ENCODE assay signal across 15 cellular contexts in genomic region chr1:19367584-19368041, GRCh38. TPM values are rescaled to one million over a fixed set of nuclear protein-coding genes. Genes with fewer than 3 reads are reported as not detected.
DNase-seq lines count a peak whose midpoint lies in the region; ATAC-seq and TF ChIP-seq lines count a peak whose summit lies in the region.
"Had no signal": no experiment of that assay in that cellular context is flagged by ENCODE, and none has a peak within 500 bp of the region (broad histone marks: within the 10 kb centered on the region; RNA-seq: fewer than 3 reads in every experiment).

No MANE protein-coding gene starts in this region.

- POLR2A ChIA-PET in activated CD8-positive, alpha-beta T cell treated with anti-CD3 and anti-CD28 coated beads for 36 hours (lab: Charles Lee): interaction anchor here (0.9 kb wide), 1 partner anchor 9 kb away, joined by 3 read pairs; no protein-coding TSS in a partner anchor

- H3K4me2 ChIP-seq in mammary epithelial cell (ENCODE audit: insufficient read depth, low read depth, low read length): peak overlapping the region; percentile 59

- no peaks in the 10 kb centered on the region for H3K27me3 Mint-ChIP-seq in activated CD8-positive, alpha-beta T cell treated with anti-CD3 and anti-CD28 coated beads for 36 hours
- H3K27me3 Mint-ChIP-seq: activated naive CD8-positive, alpha-beta T cell treated with anti-CD3 and anti-CD28 coated beads, Interleukin-2, amount 10 ng/mL, durations not matched to agents 7 days and 5 days had no signal

- peaks cover 3% of the 10 kb centered on the region for H3K36me3 Mint-ChIP-seq in activated CD8-positive, alpha-beta T cell treated with anti-CD3 and anti-CD28 coated beads for 36 hours (ENCODE audit: low read depth)

- no peak overlapping the region for H3K27ac Mint-ChIP-seq in activated CD8-positive, alpha-beta T cell treated with anti-CD3 and anti-CD28 coated beads for 36 hours
- H3K27ac Mint-ChIP-seq: activated naive CD8-positive, alpha-beta T cell treated with anti-CD3 and anti-CD28 coated beads, Interleukin-2, amount 10 ng/mL, durations not matched to agents 7 days and 5 days had no signal

- H3K4me3 ChIP-seq in mammary epithelial cell (replicated peaks in 1 of 3; ENCODE audit: insufficient read depth in 1 of 3, low read depth in 2 of 3, low read length in 3 of 3): peak overlapping the region in 1 of 3 experiments; percentile 9
- H3K4me3 ChIP-seq in testis: no peak overlapping the region
- H3K4me3 ChIP-seq: right atrium auricular region had no signal

- H3K27me3 ChIP-seq in mammary epithelial cell (ENCODE audit: insufficient read depth, low read length) (no peaks in the 10 kb centered on the region), layer of hippocampus (ENCODE audit: control insufficient read depth, insufficient read depth, low read length) (no peaks in the 10 kb centered on the region), testis (no peaks in the 10 kb centered on the region)
- H3K27me3 ChIP-seq: right atrium auricular region had no signal

- in situ Hi-C loops in mammary epithelial cell (cut with MboI; ENCODE audit: low sequenced_read_pairs in 2 of 2): loop anchor here in 1 of 2 donors (10.0 kb wide), 2 partner anchors 217 to 277 kb away; partner anchors contain the start of gene NBL1

- H3K4me3 Mint-ChIP-seq in activated CD8-positive, alpha-beta T cell treated with anti-CD3 and anti-CD28 coated beads for 36 hours: no peak overlapping the region
- H3K4me3 Mint-ChIP-seq: activated naive CD8-positive, alpha-beta T cell treated with anti-CD3 and anti-CD28 coated beads, Interleukin-2, amount 10 ng/mL, durations not matched to agents 7 days and 5 days had no signal

- no peaks in the 10 kb centered on the region for H3K9me3 ChIP-seq in mammary epithelial cell (replicated peaks; ENCODE audit: insufficient read depth, low read length)
- H3K9me3 ChIP-seq in testis: no peaks in the 10 kb centered on the region
- H3K9me3 ChIP-seq: right atrium auricular region had no signal

- peaks cover 68% of the 10 kb centered on the region for H3K79me2 ChIP-seq in mammary epithelial cell (ENCODE audit: insufficient read depth, low read length)

- no peak for ATAC-seq in activated CD8-positive, alpha-beta T cell treated with anti-CD3 and anti-CD28 coated beads for 36 hours
- ATAC-seq in GM21423 (IDR thresholded peaks at IDR 0.05; ENCODE audit: unreplicated experiment): no peak

- intact Hi-C loops in mammary epithelial cell (cut with micrococcal nuclease) (loop anchor here (10.0 kb wide), 1 partner anchor 277 kb away; the partner anchor contains the start of gene NBL1), testis (cut with DNase I; ENCODE audit: low total_unique reads) (no loop called here)
- intact Hi-C loops in activated CD8-positive, alpha-beta T cell treated with anti-CD3 and anti-CD28 coated beads for 36 hours (cut with micrococcal nuclease): no loop called here

- H3K9ac ChIP-seq in mammary epithelial cell (ENCODE audit: insufficient read depth, low read length): no peak overlapping the region

- H3K9me3 Mint-ChIP-seq in activated CD8-positive, alpha-beta T cell treated with anti-CD3 and anti-CD28 coated beads for 36 hours: no peaks in the 10 kb centered on the region
- H3K9me3 Mint-ChIP-seq: activated naive CD8-positive, alpha-beta T cell treated with anti-CD3 and anti-CD28 coated beads, Interleukin-2, amount 10 ng/mL, durations not matched to agents 7 days and 5 days had no signal

- CTCF ChIA-PET in mammary epithelial cell (lab: Charles Lee; ENCODE audit: low non-redundant PET): interaction anchor here (0.6 kb wide), 1 partner anchor 277 kb away, joined by 3 read pairs; no protein-coding TSS in a partner anchor
- CTCF ChIA-PET in activated CD8-positive, alpha-beta T cell treated with anti-CD3 and anti-CD28 coated beads for 36 hours (lab: Charles Lee): interaction anchor here (0.9 to 2.0 kb wide), 3 partner anchors 14 to 214 kb away, joined by 3 to 5 read pairs (median 3); no protein-coding TSS in a partner anchor

- BruUV-seq in mammary epithelial cell (replicated peaks; lab: Mats Ljungman, UMichigan): no TSS peak

- under 1% methylated on average over 13 of the region's 13 CpGs for WGBS in mammary epithelial cell (ENCODE audit: low coverage, missing lambda C conversion rate)
- WGBS in testis, 2 donors: 72 to 80% methylated on average over 13 of the region's 13 CpGs

- H3K27ac ChIP-seq in mammary epithelial cell (ENCODE audit: insufficient read depth, low read depth, low read length) (peak overlapping the region; percentile 25), layer of hippocampus (ENCODE audit: low read depth, low read length) (peak overlapping the region; percentile 81), testis (peak overlapping the region; percentile 31 to 53)
- H3K27ac ChIP-seq: right atrium auricular region had no signal

- TF ChIP-seq CTCF in mammary epithelial cell (conservative IDR thresholded peaks at IDR 0.05 in 1 of 2, IDR thresholded peaks at IDR 0.05 in 1 of 2; ENCODE audit: extremely low read depth in 1 of 2, insufficient read depth in 1 of 2, low read depth in 1 of 2, low read length in 2 of 2): no peak
- no peak for TF ChIP-seq CTCF in testis (IDR thresholded peaks at IDR 0.05)
- no peak for TF ChIP-seq CTCF in activated CD8-positive, alpha-beta T cell treated with anti-CD3 and anti-CD28 coated beads for 36 hours (IDR thresholded peaks at IDR 0.05)

- no peak for TF ChIP-seq POLR2A in testis (IDR thresholded peaks at IDR 0.05)

- peaks cover 35% of the 10 kb centered on the region for H3K4me1 Mint-ChIP-seq in activated CD8-positive, alpha-beta T cell treated with anti-CD3 and anti-CD28 coated beads for 36 hours (ENCODE audit: low read depth)

- no peak overlapping the region for H2AFZ ChIP-seq in mammary epithelial cell (ENCODE audit: low read depth, low read length)

- no peaks in the 10 kb centered on the region for H3K36me3 ChIP-seq in mammary epithelial cell (ENCODE audit: insufficient read depth, low read length)
- no peaks in the 10 kb centered on the region for H3K36me3 ChIP-seq in testis (ENCODE audit: low read depth, missing control alignments)

- dilution Hi-C loops in mammary epithelial cell (cut with HindIII; ENCODE audit: low sequenced_read_pairs): no loop called here

- peaks cover 39% of the 10 kb centered on the region for H3K4me1 ChIP-seq in mammary epithelial cell (ENCODE audit: insufficient read depth, low read length)
- H3K4me1 ChIP-seq in testis: peaks cover 65% of the 10 kb centered on the region

- DNase-seq in NCI-H2196 (lab: John Stamatoyannopoulos, UW; ENCODE audit: unreplicated experiment) (peak; percentile 73), mammary epithelial cell (peak; percentile 84), testis (peak; percentile 53), Ammon's horn (ENCODE audit: low spot score) (no peak)
- no peak for DNase-seq in activated CD8-positive, alpha-beta T cell treated with anti-CD3 and anti-CD28 coated beads for 36 hours
- DNase-seq: activated CD4-positive, alpha-beta T cell treated with anti-CD3 and anti-CD28 coated beads, Interleukin-2, amount 50 U/mL, for 4 hours; activated naive CD8-positive, alpha-beta T cell treated with anti-CD3 and anti-CD28 coated beads, Interleukin-2, amount 10 ng/mL, durations not matched to agents 7 days and 5 days; H7; mesenchymal stem cell; NCI-H1436 treated with DMSO at 0.1 percent for 48 hours; stimulated activated CD4-positive, alpha-beta T cell treated with anti-CD3 and anti-CD28 coated beads, Interleukin-2, amount 100 ng/mL, for 24 hours; SW 1271 had no signal

- no peaks in the 10 kb centered on the region for H4K20me1 ChIP-seq in mammary epithelial cell (ENCODE audit: insufficient read depth, low read length)

RNA-seq across cellular contexts. Expression of gene SLC66A1, which starts 55.5 kb away (rescaled TPM):
- total RNA-seq in mammary epithelial cell (10 to 100 TPM; 17.7 to 19.7 TPM), testis (10 to 100 TPM; 61.1 to 66.0 TPM)
- polyA plus RNA-seq in mammary epithelial cell (16.6 TPM), testis (ENCODE audit: insufficient read depth, low read depth, low replicate concordance) (27.9 TPM)
- 10.5 TPM for polyA minus RNA-seq in mammary epithelial cell
- total RNA-seq in activated CD8-positive, alpha-beta T cell treated with anti-CD3 and anti-CD28 coated beads for 36 hours: 1 to 10 TPM; 3.6 TPM

RNA-seq across cellular contexts. Expression of gene AKR7A2, which starts 55.7 kb away (rescaled TPM):
- total RNA-seq in mammary epithelial cell (10 to 100 TPM; 45.7 to 60.3 TPM), testis (100 to 1,000 TPM in 1 of 2 donors, 10 to 100 TPM in 1; 83.3 to 141 TPM)
- polyA plus RNA-seq in mammary epithelial cell (65.9 TPM), testis (ENCODE audit: insufficient read depth, low read depth, low replicate concordance) (73.0 TPM)
- 43.9 TPM for polyA minus RNA-seq in mammary epithelial cell
- total RNA-seq in activated CD8-positive, alpha-beta T cell treated with anti-CD3 and anti-CD28 coated beads for 36 hours: 10 to 100 TPM; 42.9 to 43.4 TPM

Comparison
In these comparisons a context has a peak if more than half of its experiments do, and no peak if none do; other contexts are left out.
1. DNase-seq: peak in NCI-H2196 (single experiment), mammary epithelial cell (single experiment) and testis (single experiment); none in activated CD8-positive, alpha-beta T cell treated with anti-CD3 and anti-CD28 coated beads for 36 hours (single experiment) and Ammon's horn (single experiment).
2. H3K27ac ChIP-seq: peak in every context shown above with its lines; median percentile 81 in layer of hippocampus; 42 in testis; 25 in mammary epithelial cell.
3. RNA of gene SLC66A1, which starts 55.5 kb away (total RNA-seq): 61.1 to 66.0 TPM in testis and 17.7 to 19.7 TPM in mammary epithelial cell; 3.6 TPM in activated CD8-positive, alpha-beta T cell treated with anti-CD3 and anti-CD28 coated beads for 36 hours; every median in the first group is over 4 times any median in the second.